1 cellular context compared by ENCODE assay signal in the genomic region with DNA sequence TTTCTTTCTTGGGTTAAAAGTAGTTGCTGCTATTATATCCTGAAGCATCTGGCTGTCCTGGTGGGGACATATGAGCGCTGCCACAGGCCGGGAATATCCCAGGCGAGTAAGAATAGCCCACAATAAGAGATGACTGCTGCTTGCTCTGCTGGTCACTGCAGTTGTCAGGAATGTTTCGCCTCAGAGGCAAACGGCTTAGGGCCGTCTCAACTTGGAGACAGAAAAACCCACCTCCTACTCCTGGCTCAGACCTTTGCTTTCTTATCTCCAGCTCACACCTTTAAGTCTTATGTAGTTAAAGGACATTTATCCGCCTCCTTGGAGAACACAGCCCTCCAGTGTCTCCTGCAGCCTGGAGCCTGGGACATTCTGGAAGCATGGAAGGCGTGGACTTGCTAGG.
TF ChIP-seq lines count a peak whose summit lies in the region.

GJD4 (plus strand) TSS at position 151 of the 400 bp plus-strand sequence; CDS start at position 378, 227 bp downstream.

TF ChIP-seq in HepG2, 621 proteins besides CTCF, POLR2A, EP300 and RAD21:
- TF ChIP-seq ZBTB2 (CRISPR knock-in tag; IDR thresholded peaks at IDR 0.05; ENCODE audit: low read depth), result no peak
- TF ChIP-seq, protein P1, sequence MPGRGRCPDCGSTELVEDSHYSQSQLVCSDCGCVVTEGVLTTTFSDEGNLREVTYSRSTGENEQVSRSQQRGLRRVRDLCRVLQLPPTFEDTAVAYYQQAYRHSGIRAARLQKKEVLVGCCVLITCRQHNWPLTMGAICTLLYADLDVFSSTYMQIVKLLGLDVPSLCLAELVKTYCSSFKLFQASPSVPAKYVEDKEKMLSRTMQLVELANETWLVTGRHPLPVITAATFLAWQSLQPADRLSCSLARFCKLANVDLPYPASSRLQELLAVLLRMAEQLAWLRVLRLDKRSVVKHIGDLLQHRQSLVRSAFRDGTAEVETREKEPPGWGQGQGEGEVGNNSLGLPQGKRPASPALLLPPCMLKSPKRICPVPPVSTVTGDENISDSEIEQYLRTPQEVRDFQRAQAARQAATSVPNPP (CRISPR knock-in tag; IDR thresholded peaks at IDR 0.05), result no peak
- TF ChIP-seq KLF11 (CRISPR knock-in tag; IDR thresholded peaks at IDR 0.05), result no peak
- TF ChIP-seq HMG20B (CRISPR knock-in tag; conservative IDR thresholded peaks at IDR 0.05), result no peak
